Comparison of ENCODE assay signal across 8 cellular contexts in the genomic region with DNA sequence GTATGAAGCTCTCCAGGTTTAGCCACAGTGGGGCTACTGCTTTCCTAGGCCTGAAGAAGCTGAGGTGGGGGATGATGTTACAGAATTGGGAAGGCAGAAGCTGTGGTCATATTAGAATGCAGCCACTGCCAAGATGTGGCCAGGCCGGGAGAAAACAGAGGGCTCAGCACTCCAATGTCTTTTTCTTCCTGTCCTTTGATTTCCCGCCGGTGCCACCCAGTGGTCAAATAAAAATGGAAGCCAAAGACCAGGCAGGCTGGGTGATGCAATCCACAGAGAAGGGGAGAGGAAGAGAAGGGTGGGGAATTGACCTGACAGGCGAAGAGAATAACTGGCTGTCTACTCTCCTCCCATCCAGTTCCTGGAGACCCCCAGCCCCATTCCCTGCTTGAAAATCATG.
DNase-seq lines count a peak whose midpoint lies in the region; ATAC-seq and TF ChIP-seq lines count a peak whose summit lies in the region.

No MANE protein-coding gene starts in this region.

- H3K27ac ChIP-seq in DOHH2 (ENCODE audit: low read depth, low read length) (no peak overlapping the region), HEK293 (ENCODE audit: extremely low read depth, low read depth, low read length) (no peak overlapping the region), SJCRH30 (no peak overlapping the region)

- no peaks in the 10 kb centered on the region for H3F3A ChIP-seq in DOHH2 (ENCODE audit: control insufficient read depth, insufficient read depth)

- H3K4me1 ChIP-seq in DOHH2 (ENCODE audit: control insufficient read depth, low read length): no peaks in the 10 kb centered on the region
- no peaks in the 10 kb centered on the region for H3K4me1 ChIP-seq in HEK293 (ENCODE audit: control insufficient read depth, insufficient read depth, low read length)
- no peaks in the 10 kb centered on the region for H3K4me1 ChIP-seq in SJCRH30

- no peaks in the 10 kb centered on the region for H3K4me1 Mint-ChIP-seq in activated CD4-positive, alpha-beta memory T cell treated with anti-CD3 and anti-CD28 coated beads, Interleukin-2, amount 10 ng/mL, durations not matched to agents 7 days and 5 days

- no peaks in the 10 kb centered on the region for H4K20me1 ChIP-seq in DOHH2 (ENCODE audit: control insufficient read depth, insufficient read depth, low read depth, low read length)

- DNase-seq in SJCRH30 (peak; percentile 17 to 39), kidney glomerular epithelial cell (lab: John Stamatoyannopoulos, UW) (peak; percentile 8)
- DNase-seq in activated CD4-positive, alpha-beta memory T cell treated with anti-CD3 and anti-CD28 coated beads, Interleukin-2, amount 10 ng/mL, durations not matched to agents 7 days and 5 days: no peak

- no peak overlapping the region for H3K4me2 ChIP-seq in DOHH2 (ENCODE audit: low read length)

- peak; percentile 25 for TF ChIP-seq CTCF in DOHH2 (IDR thresholded peaks at IDR 0.05; ENCODE audit: low read depth, low read length, poor library complexity, severe bottlenecking)
- TF ChIP-seq CTCF in HEK293 (tag by site-specific recombination; IDR thresholded peaks at IDR 0.05): peak; percentile 55; the same call in 1 of the 2 replicates

- H3K79me2 ChIP-seq in DOHH2 (ENCODE audit: control insufficient read depth, low read length): no peaks in the 10 kb centered on the region

- H3K36me3 ChIP-seq in DOHH2 (ENCODE audit: control insufficient read depth, low read length): no peaks in the 10 kb centered on the region
- no peaks in the 10 kb centered on the region for H3K36me3 ChIP-seq in HEK293 (ENCODE audit: control insufficient read depth in 2 of 2, insufficient read depth in 1 of 2, low read length in 2 of 2)
- no peaks in the 10 kb centered on the region for H3K36me3 ChIP-seq in SJCRH30

- H3K27ac Mint-ChIP-seq in activated CD4-positive, alpha-beta memory T cell treated with anti-CD3 and anti-CD28 coated beads, Interleukin-2, amount 10 ng/mL, durations not matched to agents 7 days and 5 days: no peak overlapping the region

- H3K27me3 ChIP-seq in DOHH2 (ENCODE audit: control insufficient read depth, low read length): peaks cover 12% of the 10 kb centered on the region
- H3K27me3 ChIP-seq in SJCRH30: peaks cover 24% of the 10 kb centered on the region; the same call in 1 of the 2 replicates

- H3K36me3 Mint-ChIP-seq in activated CD4-positive, alpha-beta memory T cell treated with anti-CD3 and anti-CD28 coated beads, Interleukin-2, amount 10 ng/mL, durations not matched to agents 7 days and 5 days (ENCODE audit: low read depth): no peaks in the 10 kb centered on the region

- CTCF ChIA-PET in HEK293 (lab: Yijun Ruan, JAX): interaction anchor here (0.9 to 1.7 kb wide), 4 partner anchors 20 to 218 kb away, joined by 3 to 6 read pairs (median 4); no protein-coding TSS in a partner anchor
- CTCF ChIA-PET in activated CD4-positive, alpha-beta memory T cell treated with anti-CD3 and anti-CD28 coated beads, Interleukin-2, amount 10 ng/mL, durations not matched to agents 7 days and 5 days (lab: Charles Lee): no interaction called here

- no peaks in the 10 kb centered on the region for H3K9me2 ChIP-seq in DOHH2 (replicated peaks; ENCODE audit: control insufficient read depth, low read length)

- H3K4me3 ChIP-seq in DOHH2 (ENCODE audit: low read length) (no peak overlapping the region), HEK293 (ENCODE audit: low read depth, low read length) (no peak overlapping the region), SJCRH30 (no peak overlapping the region)

- H3K27me3 Mint-ChIP-seq in activated CD4-positive, alpha-beta memory T cell treated with anti-CD3 and anti-CD28 coated beads, Interleukin-2, amount 10 ng/mL, durations not matched to agents 7 days and 5 days: peaks cover 10% of the 10 kb centered on the region

- H3K9me3 Mint-ChIP-seq in activated CD4-positive, alpha-beta memory T cell treated with anti-CD3 and anti-CD28 coated beads, Interleukin-2, amount 10 ng/mL, durations not matched to agents 7 days and 5 days: no peaks in the 10 kb centered on the region

- POLR2A ChIA-PET in HEK293 (lab: Yijun Ruan, JAX): no interaction called here
- POLR2A ChIA-PET in activated CD4-positive, alpha-beta memory T cell treated with anti-CD3 and anti-CD28 coated beads, Interleukin-2, amount 10 ng/mL, durations not matched to agents 7 days and 5 days (lab: Charles Lee): no interaction called here

- no peak overlapping the region for H3K4me3 Mint-ChIP-seq in activated CD4-positive, alpha-beta memory T cell treated with anti-CD3 and anti-CD28 coated beads, Interleukin-2, amount 10 ng/mL, durations not matched to agents 7 days and 5 days

- no peak for ATAC-seq in HG03469 (IDR thresholded peaks at IDR 0.05; ENCODE audit: unreplicated experiment)
- ATAC-seq in GM19452 (IDR thresholded peaks at IDR 0.05; ENCODE audit: unreplicated experiment): no peak
- ATAC-seq in GM18868 (IDR thresholded peaks at IDR 0.05; ENCODE audit: unreplicated experiment): no peak

- H3K9me3 ChIP-seq in DOHH2 (ENCODE audit: control insufficient read depth, insufficient read depth, low read length) (no peaks in the 10 kb centered on the region), HEK293 (ENCODE audit: control insufficient read depth, insufficient read depth, low read depth, low read length) (no peaks in the 10 kb centered on the region), SJCRH30 (replicated peaks) (no peaks in the 10 kb centered on the region)

TF ChIP-seq in HEK293, 187 proteins besides CTCF, POLR2A, EP300 and RAD21:
- no peak for TF ChIP-seq PBX3 (CRISPR knock-in tag; IDR thresholded peaks at IDR 0.05)
- TF ChIP-seq KLF9 (tag by site-specific recombination; IDR thresholded peaks at IDR 0.05; ENCODE audit: low read depth): no peak
- TF ChIP-seq ZNF701 (tag by site-specific recombination; IDR thresholded peaks at IDR 0.05): 0 out of 2 replicates have a peak, but pooled peaks have one; percentile 48
- no peak for TF ChIP-seq ZNF138 (tag by site-specific recombination; IDR thresholded peaks at IDR 0.05; ENCODE audit: borderline replicate concordance)
- peak; percentile 39 for TF ChIP-seq ZNF654 (tag by site-specific recombination; IDR thresholded peaks at IDR 0.05; ENCODE audit: low read depth)
- TF ChIP-seq BCL6B (tag by site-specific recombination; IDR thresholded peaks at IDR 0.05): no peak
- no peak for TF ChIP-seq ZNF266 (tag by site-specific recombination; IDR thresholded peaks at IDR 0.05; ENCODE audit: low read depth)
- TF ChIP-seq TCF7L2 (IDR thresholded peaks at IDR 0.05; ENCODE audit: borderline replicate concordance, low read depth, low read length): peak; percentile 34; the same call in 1 of the 2 replicates
